ENCODE assay signal across 8 cellular contexts in the genomic region with DNA sequence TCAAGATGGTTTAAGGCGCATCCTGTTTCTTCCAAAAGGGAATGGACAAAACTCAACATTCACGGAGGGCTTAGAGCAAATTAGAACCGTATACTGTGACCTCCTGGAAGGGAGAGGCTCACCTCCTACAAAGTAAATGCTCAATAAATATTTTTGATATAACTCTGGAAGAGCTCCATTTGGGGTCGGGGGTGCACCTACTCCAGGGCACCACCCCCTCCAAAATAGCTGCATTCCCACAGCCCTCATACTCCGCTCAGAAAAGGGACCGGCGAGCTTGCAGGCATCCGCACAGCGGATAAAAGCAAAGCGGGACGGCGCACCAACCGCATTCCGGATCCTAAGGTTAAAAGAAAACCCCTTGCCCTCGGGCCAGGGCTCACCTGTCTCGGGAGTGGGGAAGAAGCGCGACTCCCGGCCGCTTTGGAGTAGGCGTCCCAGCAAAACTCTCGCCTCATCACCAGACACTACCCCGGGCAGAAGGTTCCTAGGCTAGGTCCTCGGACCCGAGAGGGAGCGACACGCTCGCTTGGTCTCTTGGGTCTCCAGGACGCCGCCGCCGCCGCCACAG. TPM values are rescaled to one million over a fixed set of nuclear protein-coding genes. Genes with fewer than 3 reads are reported as not detected.
DNase-seq lines count a peak whose midpoint lies in the region; ATAC-seq, FAIRE-seq and TF ChIP-seq lines count a peak whose summit lies in the region.

No MANE protein-coding gene starts in this region.

- no peaks in the 10 kb centered on the region for H3K36me3 ChIP-seq in CD8-positive, alpha-beta T cell (ENCODE audit: insufficient read depth, low read length)
- H3K36me3 ChIP-seq in astrocyte (ENCODE audit: insufficient read depth, low read length) (peaks cover 3% of the 10 kb centered on the region), HepG2 (replicated peaks in 1 of 2; ENCODE audit: control insufficient read depth in 1 of 2, insufficient read depth in 2 of 2, low read length in 2 of 2) (no peaks in the 10 kb centered on the region; a peak in 2 of 5 replicates)

- peak overlapping the region; percentile 90 for H3K4me3 Mint-ChIP-seq in CD8-positive, alpha-beta T cell
- H3K4me3 Mint-ChIP-seq in astrocyte (ENCODE audit: unreplicated experiment) (peak overlapping the region; percentile 99), type B pancreatic cell (peak overlapping the region; percentile 93)

- H3K9me3 Mint-ChIP-seq in CD8-positive, alpha-beta T cell, result no peaks in the 10 kb centered on the region
- H3K9me3 Mint-ChIP-seq in astrocyte (ENCODE audit: unreplicated experiment) (no peaks in the 10 kb centered on the region), type B pancreatic cell (no peaks in the 10 kb centered on the region)

- peak overlapping the region; percentile 83 for H3K4me3 ChIP-seq in CD8-positive, alpha-beta T cell (ENCODE audit: low read depth, low read length)
- H3K4me3 ChIP-seq in astrocyte (ENCODE audit: insufficient read depth, low read depth, low read length), result peak overlapping the region; percentile 97
- peak overlapping the region; percentile 79 to 94 (median 89) for H3K4me3 ChIP-seq in HepG2 (replicated peaks in 1 of 3; ENCODE audit: insufficient read depth in 1 of 3, low read depth in 2 of 3, low read length in 3 of 3)

- POLR2A ChIA-PET in CD8-positive, alpha-beta T cell (lab: Charles Lee), result interaction anchor here (1.3 to 2.5 kb wide), 6 partner anchors 10 to 1542 kb away, joined by 3 to 21 read pairs (median 4); a partner anchor contains a TSS
- POLR2A ChIA-PET in HepG2 (lab: Yijun Ruan, JAX), result interaction anchor here (1.1 to 1.9 kb wide), 4 partner anchors 9 to 254 kb away, joined by 4 to 19 read pairs (median 10); a partner anchor contains a TSS

- H3K9ac ChIP-seq in astrocyte (ENCODE audit: low read length), result peak overlapping the region; percentile 92
- H3K9ac ChIP-seq in HepG2 (ENCODE audit: insufficient read depth, low read depth, low read length), result peak overlapping the region; percentile 59

- peak overlapping the region; percentile 91 for H2AFZ ChIP-seq in astrocyte (ENCODE audit: low read depth, low read length)
- peak overlapping the region; percentile 84 for H2AFZ ChIP-seq in HepG2 (ENCODE audit: low read length)

- H3K79me2 ChIP-seq in astrocyte (ENCODE audit: insufficient read depth, low read length) (peaks cover 65% of the 10 kb centered on the region), HepG2 (ENCODE audit: insufficient read depth, low read length) (peaks cover 44% of the 10 kb centered on the region)

- H3K36me3 Mint-ChIP-seq in CD8-positive, alpha-beta T cell, result peaks cover 22% of the 10 kb centered on the region
- H3K36me3 Mint-ChIP-seq in astrocyte (ENCODE audit: low read depth, unreplicated experiment), result no peaks in the 10 kb centered on the region
- no peaks in the 10 kb centered on the region for H3K36me3 Mint-ChIP-seq in type B pancreatic cell

- H3K27me3 ChIP-seq in CD8-positive, alpha-beta T cell (ENCODE audit: insufficient read depth, low read length), result no peaks in the 10 kb centered on the region
- H3K27me3 ChIP-seq in astrocyte (ENCODE audit: insufficient read depth, low read length) (no peaks in the 10 kb centered on the region), HepG2 (ENCODE audit: control insufficient read depth in 1 of 2, insufficient read depth in 2 of 2, low read length in 2 of 2) (no peaks in the 10 kb centered on the region; a peak in 1 of 5 replicates)

- FAIRE-seq in astrocyte (lab: Jason Lieb, UNC) (no peak), HepG2 (lab: Jason Lieb, UNC) (no peak)

- H4K20me1 ChIP-seq in astrocyte (ENCODE audit: insufficient read depth, low read length), result peaks cover 3% of the 10 kb centered on the region
- H4K20me1 ChIP-seq in HepG2 (ENCODE audit: insufficient read depth, low read length), result peaks cover 13% of the 10 kb centered on the region

- H3K4me2 ChIP-seq in astrocyte (ENCODE audit: low read length), result peak overlapping the region; percentile 94
- H3K4me2 ChIP-seq in HepG2 (ENCODE audit: low read depth, low read length), result peak overlapping the region; percentile 85

- no peaks in the 10 kb centered on the region for H3K27me3 Mint-ChIP-seq in CD8-positive, alpha-beta T cell (ENCODE audit: low read depth)
- no peaks in the 10 kb centered on the region for H3K27me3 Mint-ChIP-seq in astrocyte (ENCODE audit: low read depth, unreplicated experiment)
- H3K27me3 Mint-ChIP-seq in type B pancreatic cell, result no peaks in the 10 kb centered on the region

- TF ChIP-seq CTCF in CD8-positive, alpha-beta T cell (IDR thresholded peaks at IDR 0.05), result no peak
- TF ChIP-seq CTCF in astrocyte (IDR thresholded peaks at IDR 0.05; ENCODE audit: insufficient read depth, low read depth, low read length) (no peak), HepG2 (CRISPR knock-in tag; IDR thresholded peaks at IDR 0.05) (no peak), type B pancreatic cell (conservative IDR thresholded peaks at IDR 0.05) (no peak)

- no peak; a peak in 1 of 4 replicates for TF ChIP-seq POLR2A in HepG2 (IDR thresholded peaks at IDR 0.05; ENCODE audit: insufficient read depth in 1 of 2, low read depth in 2 of 2, low read length in 2 of 2)

- in situ Hi-C loops in HepG2 (cut with HindIII; ENCODE audit: extremely low pct_ligation_motif_present, low pct_unique_long_range_greater_than_20kb), result no loop called here

- no TSS peak for BruUV-seq in HepG2 (replicated peaks; lab: Mats Ljungman, UMichigan)

- H3K4me1 Mint-ChIP-seq in CD8-positive, alpha-beta T cell (ENCODE audit: low read depth), result peaks cover 45% of the 10 kb centered on the region
- H3K4me1 Mint-ChIP-seq in astrocyte (ENCODE audit: low read depth, unreplicated experiment) (peaks cover 17% of the 10 kb centered on the region), type B pancreatic cell (ENCODE audit: unreplicated experiment) (peaks cover 30% of the 10 kb centered on the region)

- TF ChIP-seq EP300 in HepG2 (IDR thresholded peaks at IDR 0.05; ENCODE audit: low read depth in 2 of 2, low read length in 2 of 2), result no peak
- TF ChIP-seq EP300 in HepG2 (CRISPR knock-in tag; IDR thresholded peaks at IDR 0.05; ENCODE audit: borderline replicate concordance), result no peak

- TF ChIP-seq RAD21 in HepG2 (CRISPR knock-in tag; IDR thresholded peaks at IDR 0.05), result peak; percentile 26; the same call in 1 of the 2 replicates

- ATAC-seq in CD8-positive, alpha-beta T cell, result no peak
- ATAC-seq in HG02759 (IDR thresholded peaks at IDR 0.05; ENCODE audit: unreplicated experiment) (peak; percentile 0), HepG2 (no peak)

- peaks cover 19% of the 10 kb centered on the region for H3K4me1 ChIP-seq in CD8-positive, alpha-beta T cell (ENCODE audit: insufficient read depth, low read length)
- H3K4me1 ChIP-seq in astrocyte (ENCODE audit: insufficient read depth, low read length) (peaks cover 13% of the 10 kb centered on the region), HepG2 (ENCODE audit: insufficient read depth, low read length) (peaks cover 46% of the 10 kb centered on the region)

- 2% methylated on average over 20 of the region's 33 CpGs for WGBS in HepG2 (ENCODE audit: low lambda C conversion rate)

- CTCF ChIA-PET in CD8-positive, alpha-beta T cell (lab: Charles Lee), result no interaction called here
- CTCF ChIA-PET in HepG2 (lab: Yijun Ruan, JAX; ENCODE audit: low intra/inter-chr PET ratio, low total read pairs), result no interaction called here

- H3K9me3 ChIP-seq in CD8-positive, alpha-beta T cell (ENCODE audit: low read length), result no peaks in the 10 kb centered on the region
- H3K9me3 ChIP-seq in astrocyte (ENCODE audit: insufficient read depth, low read depth, low read length) (no peaks in the 10 kb centered on the region), HepG2 (ENCODE audit: low read length) (no peaks in the 10 kb centered on the region)

- peak overlapping the region; percentile 75 for H3K27ac ChIP-seq in CD8-positive, alpha-beta T cell (ENCODE audit: low read depth, low read length)
- H3K27ac ChIP-seq in astrocyte (ENCODE audit: low read depth, low read length) (peak overlapping the region; percentile 90), HepG2 (ENCODE audit: extremely low read length, insufficient read depth, low read length) (peak overlapping the region; percentile 51)

- DNase-seq in CD8-positive, alpha-beta T cell, result no peak
- no peak for DNase-seq in astrocyte (ENCODE audit: low read depth)
- DNase-seq in HepG2 (ENCODE audit: low spot score), result no peak
- peak; percentile 80 for DNase-seq in type B pancreatic cell (ENCODE audit: extremely low spot score, unreplicated experiment)
- no peak for DNase-seq in NCI-H146 treated with DMSO at 0.1 percent for 48 hours (lab: John Stamatoyannopoulos, UW; ENCODE audit: unreplicated experiment)
- no peak for DNase-seq in SHP77 treated with DMSO at 0.1 percent for 48 hours (lab: John Stamatoyannopoulos, UW)
- no peak for DNase-seq in NOMO-1 treated with dmso at 0.1 percent for 144 hours (lab: John Stamatoyannopoulos, UW; ENCODE audit: unreplicated experiment)

- intact Hi-C loops in CD8-positive, alpha-beta T cell (cut with DNase I, micrococcal nuclease), result loop anchor here (1.0 to 10.0 kb wide), 16 partner anchors 252 to 1893 kb away; a partner anchor contains a TSS
- intact Hi-C loops in HepG2 (cut with micrococcal nuclease; ENCODE audit: unreplicated experiment), result loop anchor here (1.0 to 2.0 kb wide), 2 partner anchors 23 to 255 kb away; no protein-coding TSS in a partner anchor

- peak overlapping the region; percentile 95 for H3K27ac Mint-ChIP-seq in CD8-positive, alpha-beta T cell
- H3K27ac Mint-ChIP-seq in astrocyte (ENCODE audit: unreplicated experiment) (peak overlapping the region; percentile 60), type B pancreatic cell (peak overlapping the region; percentile 93)

RNA-seq across cellular contexts. Expression of a gene that starts 0.4 kb away (rescaled TPM):
- 10 to 100 TPM in 1 of 2 experiments, 1 to 10 TPM in 1; 9.6 to 11.9 TPM for total RNA-seq in CD8-positive, alpha-beta T cell
- total RNA-seq in astrocyte (13.6 and 15.1 TPM in 2 replicates), HepG2 (2016; rRNA removed; fragmentation: Illumina TruSeq; extraction: Trizol) (4.6 and 5.2 TPM in 2 replicates), type B pancreatic cell (ENCODE audit: low replicate concordance) (5.9 and 11.8 TPM in 2 replicates)
- 14.2 and 15.9 TPM in 2 replicates for total RNA-seq in HepG2 (2016; cell fraction: cytosol; rRNA removed; fragmentation: Illumina TruSeq; extraction: Trizol; ENCODE audit: low read depth)
- 4.7 and 5.5 TPM in 2 replicates for total RNA-seq in HepG2 (2016; cell fraction: insoluble cytoplasmic fraction; rRNA removed; fragmentation: Illumina TruSeq; extraction: Trizol)
- total RNA-seq in HepG2 (2016; cell fraction: membrane; rRNA removed; fragmentation: Illumina TruSeq; extraction: Trizol), result 9.0 and 11.8 TPM in 2 replicates
- 18.6 and 20.4 TPM in 2 replicates for total RNA-seq in HepG2 (2016; cell fraction: nucleus; rRNA removed; fragmentation: Illumina TruSeq; extraction: Trizol)
- 1.8 and 2.9 TPM in 2 replicates for polyA plus RNA-seq in HepG2 (2011; rRNA removed)
- polyA plus RNA-seq in HepG2 (2011; cell fraction: cytosol; rRNA removed), result 0.97 and 1.0 TPM in 2 replicates
- polyA plus RNA-seq in HepG2 (2011; cell fraction: nucleus; rRNA removed), result 4.3 TPM in 2 replicates
- 1.7 and 2.0 TPM in 2 replicates for polyA plus RNA-seq in HepG2 (2012)
- 0.53 and 0.58 TPM in 2 replicates for polyA plus RNA-seq in HepG2 (2016; cell fraction: cytosol; fragmentation: Illumina TruSeq; extraction: Trizol; ENCODE audit: low read depth)
- 2.5 and 2.8 TPM in 2 replicates for polyA plus RNA-seq in HepG2 (2016; cell fraction: insoluble cytoplasmic fraction; fragmentation: Illumina TruSeq; extraction: Trizol; ENCODE audit: low read depth)
- polyA plus RNA-seq in HepG2 (2016; cell fraction: membrane; fragmentation: Illumina TruSeq; extraction: Trizol; ENCODE audit: low read depth), result 1.5 and 2.0 TPM in 2 replicates
- 5.1 and 6.1 TPM in 2 replicates for polyA plus RNA-seq in HepG2 (2016; cell fraction: nucleus; fragmentation: Illumina TruSeq; extraction: Trizol; ENCODE audit: insufficient read depth, low read depth)
- 9.9 and 26.1 TPM in 2 replicates for polyA minus RNA-seq in HepG2 (2011; rRNA and poly(A)+ RNA removed; ENCODE audit: low replicate concordance)
- polyA minus RNA-seq in HepG2 (2011; cell fraction: cytosol; rRNA and poly(A)+ RNA removed), result 2.5 and 4.6 TPM in 2 replicates
- polyA minus RNA-seq in HepG2 (2011; cell fraction: nucleus; rRNA and poly(A)+ RNA removed), result 44.1 and 49.7 TPM in 2 replicates

RNA-seq across cellular contexts. Expression of a gene that starts 0.9 kb away (rescaled TPM):
- total RNA-seq in CD8-positive, alpha-beta T cell, result 10 to 100 TPM; 87.2 to 94.8 TPM
- total RNA-seq in astrocyte (175 and 177 TPM in 2 replicates), HepG2 (2016; rRNA removed; fragmentation: Illumina TruSeq; extraction: Trizol) (415 and 596 TPM in 2 replicates), type B pancreatic cell (ENCODE audit: low replicate concordance) (164 and 177 TPM in 2 replicates)
- 85.4 and 99.8 TPM in 2 replicates for total RNA-seq in HepG2 (2016; cell fraction: cytosol; rRNA removed; fragmentation: Illumina TruSeq; extraction: Trizol; ENCODE audit: low read depth)
- total RNA-seq in HepG2 (2016; cell fraction: insoluble cytoplasmic fraction; rRNA removed; fragmentation: Illumina TruSeq; extraction: Trizol), result 405 and 611 TPM in 2 replicates
- 96.5 and 110 TPM in 2 replicates for total RNA-seq in HepG2 (2016; cell fraction: membrane; rRNA removed; fragmentation: Illumina TruSeq; extraction: Trizol)
- total RNA-seq in HepG2 (2016; cell fraction: nucleus; rRNA removed; fragmentation: Illumina TruSeq; extraction: Trizol), result 230 and 233 TPM in 2 replicates
- polyA plus RNA-seq in HepG2 (2011; rRNA removed), result 203 and 293 TPM in 2 replicates
- 203 and 248 TPM in 2 replicates for polyA plus RNA-seq in HepG2 (2011; cell fraction: cytosol; rRNA removed)
- 56.7 and 75.3 TPM in 2 replicates for polyA plus RNA-seq in HepG2 (2011; cell fraction: nucleus; rRNA removed)
- polyA plus RNA-seq in HepG2 (2012), result 158 and 206 TPM in 2 replicates
- 61.0 and 66.0 TPM in 2 replicates for polyA plus RNA-seq in HepG2 (2016; cell fraction: cytosol; fragmentation: Illumina TruSeq; extraction: Trizol; ENCODE audit: low read depth)
- polyA plus RNA-seq in HepG2 (2016; cell fraction: insoluble cytoplasmic fraction; fragmentation: Illumina TruSeq; extraction: Trizol; ENCODE audit: low read depth), result 513 and 532 TPM in 2 replicates
- 81.4 and 84.3 TPM in 2 replicates for polyA plus RNA-seq in HepG2 (2016; cell fraction: membrane; fragmentation: Illumina TruSeq; extraction: Trizol; ENCODE audit: low read depth)
- polyA plus RNA-seq in HepG2 (2016; cell fraction: nucleus; fragmentation: Illumina TruSeq; extraction: Trizol; ENCODE audit: insufficient read depth, low read depth), result 260 and 264 TPM in 2 replicates
- 112 and 123 TPM in 2 replicates for polyA minus RNA-seq in HepG2 (2011; rRNA and poly(A)+ RNA removed; ENCODE audit: low replicate concordance)
- 111 and 121 TPM in 2 replicates for polyA minus RNA-seq in HepG2 (2011; cell fraction: cytosol; rRNA and poly(A)+ RNA removed)
- polyA minus RNA-seq in HepG2 (2011; cell fraction: nucleus; rRNA and poly(A)+ RNA removed), result 112 and 144 TPM in 2 replicates
